ENCODE assay signal across 1 cellular context in genomic region chr7:107076781-107077698, GRCh38.
TF ChIP-seq lines count a peak whose summit lies in the region.

No MANE protein-coding gene starts in this region.

TF ChIP-seq in K562, 482 proteins besides CTCF, POLR2A, EP300 and RAD21 (continued from another document and continues in another):
- TF ChIP-seq, protein P1, sequence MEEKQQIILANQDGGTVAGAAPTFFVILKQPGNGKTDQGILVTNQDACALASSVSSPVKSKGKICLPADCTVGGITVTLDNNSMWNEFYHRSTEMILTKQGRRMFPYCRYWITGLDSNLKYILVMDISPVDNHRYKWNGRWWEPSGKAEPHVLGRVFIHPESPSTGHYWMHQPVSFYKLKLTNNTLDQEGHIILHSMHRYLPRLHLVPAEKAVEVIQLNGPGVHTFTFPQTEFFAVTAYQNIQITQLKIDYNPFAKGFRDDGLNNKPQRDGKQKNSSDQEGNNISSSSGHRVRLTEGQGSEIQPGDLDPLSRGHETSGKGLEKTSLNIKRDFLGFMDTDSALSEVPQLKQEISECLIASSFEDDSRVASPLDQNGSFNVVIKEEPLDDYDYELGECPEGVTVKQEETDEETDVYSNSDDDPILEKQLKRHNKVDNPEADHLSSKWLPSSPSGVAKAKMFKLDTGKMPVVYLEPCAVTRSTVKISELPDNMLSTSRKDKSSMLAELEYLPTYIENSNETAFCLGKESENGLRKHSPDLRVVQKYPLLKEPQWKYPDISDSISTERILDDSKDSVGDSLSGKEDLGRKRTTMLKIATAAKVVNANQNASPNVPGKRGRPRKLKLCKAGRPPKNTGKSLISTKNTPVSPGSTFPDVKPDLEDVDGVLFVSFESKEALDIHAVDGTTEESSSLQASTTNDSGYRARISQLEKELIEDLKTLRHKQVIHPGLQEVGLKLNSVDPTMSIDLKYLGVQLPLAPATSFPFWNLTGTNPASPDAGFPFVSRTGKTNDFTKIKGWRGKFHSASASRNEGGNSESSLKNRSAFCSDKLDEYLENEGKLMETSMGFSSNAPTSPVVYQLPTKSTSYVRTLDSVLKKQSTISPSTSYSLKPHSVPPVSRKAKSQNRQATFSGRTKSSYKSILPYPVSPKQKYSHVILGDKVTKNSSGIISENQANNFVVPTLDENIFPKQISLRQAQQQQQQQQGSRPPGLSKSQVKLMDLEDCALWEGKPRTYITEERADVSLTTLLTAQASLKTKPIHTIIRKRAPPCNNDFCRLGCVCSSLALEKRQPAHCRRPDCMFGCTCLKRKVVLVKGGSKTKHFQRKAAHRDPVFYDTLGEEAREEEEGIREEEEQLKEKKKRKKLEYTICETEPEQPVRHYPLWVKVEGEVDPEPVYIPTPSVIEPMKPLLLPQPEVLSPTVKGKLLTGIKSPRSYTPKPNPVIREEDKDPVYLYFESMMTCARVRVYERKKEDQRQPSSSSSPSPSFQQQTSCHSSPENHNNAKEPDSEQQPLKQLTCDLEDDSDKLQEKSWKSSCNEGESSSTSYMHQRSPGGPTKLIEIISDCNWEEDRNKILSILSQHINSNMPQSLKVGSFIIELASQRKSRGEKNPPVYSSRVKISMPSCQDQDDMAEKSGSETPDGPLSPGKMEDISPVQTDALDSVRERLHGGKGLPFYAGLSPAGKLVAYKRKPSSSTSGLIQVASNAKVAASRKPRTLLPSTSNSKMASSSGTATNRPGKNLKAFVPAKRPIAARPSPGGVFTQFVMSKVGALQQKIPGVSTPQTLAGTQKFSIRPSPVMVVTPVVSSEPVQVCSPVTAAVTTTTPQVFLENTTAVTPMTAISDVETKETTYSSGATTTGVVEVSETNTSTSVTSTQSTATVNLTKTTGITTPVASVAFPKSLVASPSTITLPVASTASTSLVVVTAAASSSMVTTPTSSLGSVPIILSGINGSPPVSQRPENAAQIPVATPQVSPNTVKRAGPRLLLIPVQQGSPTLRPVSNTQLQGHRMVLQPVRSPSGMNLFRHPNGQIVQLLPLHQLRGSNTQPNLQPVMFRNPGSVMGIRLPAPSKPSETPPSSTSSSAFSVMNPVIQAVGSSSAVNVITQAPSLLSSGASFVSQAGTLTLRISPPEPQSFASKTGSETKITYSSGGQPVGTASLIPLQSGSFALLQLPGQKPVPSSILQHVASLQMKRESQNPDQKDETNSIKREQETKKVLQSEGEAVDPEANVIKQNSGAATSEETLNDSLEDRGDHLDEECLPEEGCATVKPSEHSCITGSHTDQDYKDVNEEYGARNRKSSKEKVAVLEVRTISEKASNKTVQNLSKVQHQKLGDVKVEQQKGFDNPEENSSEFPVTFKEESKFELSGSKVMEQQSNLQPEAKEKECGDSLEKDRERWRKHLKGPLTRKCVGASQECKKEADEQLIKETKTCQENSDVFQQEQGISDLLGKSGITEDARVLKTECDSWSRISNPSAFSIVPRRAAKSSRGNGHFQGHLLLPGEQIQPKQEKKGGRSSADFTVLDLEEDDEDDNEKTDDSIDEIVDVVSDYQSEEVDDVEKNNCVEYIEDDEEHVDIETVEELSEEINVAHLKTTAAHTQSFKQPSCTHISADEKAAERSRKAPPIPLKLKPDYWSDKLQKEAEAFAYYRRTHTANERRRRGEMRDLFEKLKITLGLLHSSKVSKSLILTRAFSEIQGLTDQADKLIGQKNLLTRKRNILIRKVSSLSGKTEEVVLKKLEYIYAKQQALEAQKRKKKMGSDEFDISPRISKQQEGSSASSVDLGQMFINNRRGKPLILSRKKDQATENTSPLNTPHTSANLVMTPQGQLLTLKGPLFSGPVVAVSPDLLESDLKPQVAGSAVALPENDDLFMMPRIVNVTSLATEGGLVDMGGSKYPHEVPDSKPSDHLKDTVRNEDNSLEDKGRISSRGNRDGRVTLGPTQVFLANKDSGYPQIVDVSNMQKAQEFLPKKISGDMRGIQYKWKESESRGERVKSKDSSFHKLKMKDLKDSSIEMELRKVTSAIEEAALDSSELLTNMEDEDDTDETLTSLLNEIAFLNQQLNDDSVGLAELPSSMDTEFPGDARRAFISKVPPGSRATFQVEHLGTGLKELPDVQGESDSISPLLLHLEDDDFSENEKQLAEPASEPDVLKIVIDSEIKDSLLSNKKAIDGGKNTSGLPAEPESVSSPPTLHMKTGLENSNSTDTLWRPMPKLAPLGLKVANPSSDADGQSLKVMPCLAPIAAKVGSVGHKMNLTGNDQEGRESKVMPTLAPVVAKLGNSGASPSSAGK (IDR thresholded peaks at IDR 0.05): peak; percentile 22
- TF ChIP-seq ZNF717 (CRISPR knock-in tag; IDR thresholded peaks at IDR 0.05) (no peak), ZNF354B (CRISPR knock-in tag; IDR thresholded peaks at IDR 0.05) (no peak), PHF20 (IDR thresholded peaks at IDR 0.05; ENCODE audit: partially characterized antibody) (no peak), CHD2 (IDR thresholded peaks at IDR 0.05; ENCODE audit: low read depth, low read length) (no peak), ZNF274 (IDR thresholded peaks at IDR 0.05; ENCODE audit: borderline replicate concordance, low read depth, low read length) (no peak), ZBED1 (IDR thresholded peaks at IDR 0.05) (no peak), NBN (IDR thresholded peaks at IDR 0.05; ENCODE audit: low read depth) (0 out of 2 replicates have a peak, but pooled peaks have one; percentile 41), ZNF347 (CRISPR knock-in tag; IDR thresholded peaks at IDR 0.05; ENCODE audit: low read depth) (no peak), ELF4 (CRISPR knock-in tag; IDR thresholded peaks at IDR 0.05) (no peak), ZNF551 (CRISPR knock-in tag; IDR thresholded peaks at IDR 0.05) (no peak), OTX1 (CRISPR knock-in tag; IDR thresholded peaks at IDR 0.05) (no peak), SAFB (IDR thresholded peaks at IDR 0.05; ENCODE audit: borderline replicate concordance, low read depth, low read length) (no peak), KHSRP (IDR thresholded peaks at IDR 0.05) (no peak), ZNF75A (CRISPR knock-in tag; IDR thresholded peaks at IDR 0.05) (0 out of 2 replicates have a peak, but pooled peaks have one; percentile 13), LEF1 (IDR thresholded peaks at IDR 0.05) (no peak), ARID3B (CRISPR knock-in tag; IDR thresholded peaks at IDR 0.05; ENCODE audit: borderline replicate concordance) (no peak), PHB2 (IDR thresholded peaks at IDR 0.05; ENCODE audit: low read depth) (no peak), TBL1XR1 (IDR thresholded peaks at IDR 0.05; ENCODE audit: low read length in 2 of 2) (no peak), CEBPZ (IDR thresholded peaks at IDR 0.05; ENCODE audit: borderline replicate concordance, low read depth, low read length) (no peak), KLF13 (tag; IDR thresholded peaks at IDR 0.05; ENCODE audit: borderline replicate concordance, low read depth) (no peak), ZC3H11A (IDR thresholded peaks at IDR 0.05; ENCODE audit: low read depth, low read length) (no peak), TOE1 (IDR thresholded peaks at IDR 0.05; ENCODE audit: borderline replicate concordance) (no peak), TOE1 (CRISPR knock-in tag; IDR thresholded peaks at IDR 0.05; ENCODE audit: borderline replicate concordance, low read depth) (no peak), KDM4B (IDR thresholded peaks at IDR 0.05; ENCODE audit: borderline replicate concordance in 2 of 2, low read depth in 1 of 2) (no peak), FOXK2 (conservative IDR thresholded peaks at IDR 0.05 in 1 of 2, IDR thresholded peaks at IDR 0.05 in 1 of 2; ENCODE audit: low read depth in 2 of 2) (no peak; a peak in 1 of 4 replicates), PREB (CRISPR knock-in tag; IDR thresholded peaks at IDR 0.05) (no peak), NR1H2 (CRISPR knock-in tag; IDR thresholded peaks at IDR 0.05) (no peak), ZBTB26 (CRISPR knock-in tag; IDR thresholded peaks at IDR 0.05) (no peak)
- TF ChIP-seq, protein P2, sequence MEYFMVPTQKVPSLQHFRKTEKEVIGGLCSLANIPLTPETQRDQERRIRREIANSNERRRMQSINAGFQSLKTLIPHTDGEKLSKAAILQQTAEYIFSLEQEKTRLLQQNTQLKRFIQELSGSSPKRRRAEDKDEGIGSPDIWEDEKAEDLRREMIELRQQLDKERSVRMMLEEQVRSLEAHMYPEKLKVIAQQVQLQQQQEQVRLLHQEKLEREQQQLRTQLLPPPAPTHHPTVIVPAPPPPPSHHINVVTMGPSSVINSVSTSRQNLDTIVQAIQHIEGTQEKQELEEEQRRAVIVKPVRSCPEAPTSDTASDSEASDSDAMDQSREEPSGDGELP (CRISPR knock-in tag; IDR thresholded peaks at IDR 0.05; ENCODE audit: borderline replicate concordance): no peak
- TF ChIP-seq, protein P3, sequence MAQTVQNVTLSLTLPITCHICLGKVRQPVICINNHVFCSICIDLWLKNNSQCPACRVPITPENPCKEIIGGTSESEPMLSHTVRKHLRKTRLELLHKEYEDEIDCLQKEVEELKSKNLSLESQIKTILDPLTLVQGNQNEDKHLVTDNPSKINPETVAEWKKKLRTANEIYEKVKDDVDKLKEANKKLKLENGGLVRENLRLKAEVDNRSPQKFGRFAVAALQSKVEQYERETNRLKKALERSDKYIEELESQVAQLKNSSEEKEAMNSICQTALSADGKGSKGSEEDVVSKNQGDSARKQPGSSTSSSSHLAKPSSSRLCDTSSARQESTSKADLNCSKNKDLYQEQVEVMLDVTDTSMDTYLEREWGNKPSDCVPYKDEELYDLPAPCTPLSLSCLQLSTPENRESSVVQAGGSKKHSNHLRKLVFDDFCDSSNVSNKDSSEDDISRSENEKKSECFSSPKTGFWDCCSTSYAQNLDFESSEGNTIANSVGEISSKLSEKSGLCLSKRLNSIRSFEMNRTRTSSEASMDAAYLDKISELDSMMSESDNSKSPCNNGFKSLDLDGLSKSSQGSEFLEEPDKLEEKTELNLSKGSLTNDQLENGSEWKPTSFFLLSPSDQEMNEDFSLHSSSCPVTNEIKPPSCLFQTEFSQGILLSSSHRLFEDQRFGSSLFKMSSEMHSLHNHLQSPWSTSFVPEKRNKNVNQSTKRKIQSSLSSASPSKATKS (CRISPR knock-in tag; IDR thresholded peaks at IDR 0.05): no peak
- TF ChIP-seq, protein P4, sequence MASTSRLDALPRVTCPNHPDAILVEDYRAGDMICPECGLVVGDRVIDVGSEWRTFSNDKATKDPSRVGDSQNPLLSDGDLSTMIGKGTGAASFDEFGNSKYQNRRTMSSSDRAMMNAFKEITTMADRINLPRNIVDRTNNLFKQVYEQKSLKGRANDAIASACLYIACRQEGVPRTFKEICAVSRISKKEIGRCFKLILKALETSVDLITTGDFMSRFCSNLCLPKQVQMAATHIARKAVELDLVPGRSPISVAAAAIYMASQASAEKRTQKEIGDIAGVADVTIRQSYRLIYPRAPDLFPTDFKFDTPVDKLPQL (IDR thresholded peaks at IDR 0.05; ENCODE audit: extremely low read depth, insufficient read length): no peak
- TF ChIP-seq, protein P5, sequence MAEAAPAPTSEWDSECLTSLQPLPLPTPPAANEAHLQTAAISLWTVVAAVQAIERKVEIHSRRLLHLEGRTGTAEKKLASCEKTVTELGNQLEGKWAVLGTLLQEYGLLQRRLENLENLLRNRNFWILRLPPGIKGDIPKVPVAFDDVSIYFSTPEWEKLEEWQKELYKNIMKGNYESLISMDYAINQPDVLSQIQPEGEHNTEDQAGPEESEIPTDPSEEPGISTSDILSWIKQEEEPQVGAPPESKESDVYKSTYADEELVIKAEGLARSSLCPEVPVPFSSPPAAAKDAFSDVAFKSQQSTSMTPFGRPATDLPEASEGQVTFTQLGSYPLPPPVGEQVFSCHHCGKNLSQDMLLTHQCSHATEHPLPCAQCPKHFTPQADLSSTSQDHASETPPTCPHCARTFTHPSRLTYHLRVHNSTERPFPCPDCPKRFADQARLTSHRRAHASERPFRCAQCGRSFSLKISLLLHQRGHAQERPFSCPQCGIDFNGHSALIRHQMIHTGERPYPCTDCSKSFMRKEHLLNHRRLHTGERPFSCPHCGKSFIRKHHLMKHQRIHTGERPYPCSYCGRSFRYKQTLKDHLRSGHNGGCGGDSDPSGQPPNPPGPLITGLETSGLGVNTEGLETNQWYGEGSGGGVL (CRISPR knock-in tag; IDR thresholded peaks at IDR 0.05): no peak
